In the genomic region with DNA sequence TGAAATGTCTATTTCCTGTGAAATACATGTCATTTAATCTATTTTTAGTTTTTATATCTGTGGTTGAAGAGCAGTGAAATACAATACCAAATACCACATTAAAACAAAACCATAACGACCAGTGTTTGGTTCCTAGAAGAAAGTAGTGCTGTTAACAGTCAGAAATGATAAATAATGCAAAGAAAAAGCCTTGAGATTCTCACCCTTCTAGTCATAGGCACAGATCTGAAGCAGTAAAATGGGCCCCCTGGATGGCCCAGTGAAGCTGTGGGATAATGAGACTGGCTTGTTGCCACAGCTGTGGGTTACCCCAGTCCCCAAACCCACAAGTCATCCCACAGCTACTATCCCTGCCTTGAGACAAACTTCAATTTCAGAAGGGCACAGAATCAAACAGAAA, we compare ENCODE assay signal across 12 cellular contexts.
DNase-seq lines count a peak whose midpoint lies in the region; ATAC-seq and TF ChIP-seq lines count a peak whose summit lies in the region.
"Had no signal": no experiment of that assay in that cellular context is flagged by ENCODE, and none has a peak within 500 bp of the region (broad histone marks: within the 10 kb centered on the region; RNA-seq: fewer than 3 reads in every experiment).

No MANE protein-coding gene starts in this region.

- H3K4me3 ChIP-seq in BLaER1 (peak overlapping the region; percentile 10; the same call in 1 of the 2 replicates), dorsolateral prefrontal cortex (no peak overlapping the region)
- peak overlapping the region; percentile 17 for H3K4me3 ChIP-seq in effector memory CD4-positive, alpha-beta T cell (ENCODE audit: insufficient read depth, low read depth, low read length, poor library complexity, severe bottlenecking)
- H3K4me3 ChIP-seq: uterus had no signal

- H3K4me2 ChIP-seq in BLaER1, result peak overlapping the region; percentile 74

- no peaks in the 10 kb centered on the region for H4K20me1 ChIP-seq in BLaER1

- no peaks in the 10 kb centered on the region for H3K9me3 ChIP-seq in BLaER1
- no peaks in the 10 kb centered on the region for H3K9me3 ChIP-seq in effector memory CD4-positive, alpha-beta T cell (ENCODE audit: control insufficient read depth, low read length)
- H3K9me3 ChIP-seq: uterus had no signal

- peak; percentile 36 for ATAC-seq in HG03280 (IDR thresholded peaks at IDR 0.05; ENCODE audit: unreplicated experiment)

- H3K4me1 ChIP-seq in BLaER1, result peaks cover 30% of the 10 kb centered on the region
- H3K4me1 ChIP-seq in effector memory CD4-positive, alpha-beta T cell (ENCODE audit: control insufficient read depth, insufficient read depth, low read length, poor library complexity, severe bottlenecking), result peaks cover 17% of the 10 kb centered on the region
- H3K4me1 ChIP-seq: uterus had no signal

- H3K27me3 ChIP-seq in BLaER1, result no peaks in the 10 kb centered on the region
- H3K27me3 ChIP-seq in effector memory CD4-positive, alpha-beta T cell (replicated peaks; ENCODE audit: control insufficient read depth, insufficient read depth, low read length, poor library complexity, severe bottlenecking), result no peaks in the 10 kb centered on the region
- no peaks in the 10 kb centered on the region for H3K27me3 ChIP-seq in dorsolateral prefrontal cortex
- H3K27me3 ChIP-seq: uterus had no signal

- H3K27ac ChIP-seq in BLaER1 (0 out of 2 replicates have a peak overlapping the region, but pooled peaks have one; percentile 20), dorsolateral prefrontal cortex (no peak overlapping the region)
- H3K27ac ChIP-seq in effector memory CD4-positive, alpha-beta T cell (ENCODE audit: insufficient read depth, low read length, poor library complexity, severe bottlenecking), result peak overlapping the region; percentile 1
- H3K27ac ChIP-seq: uterus, VCaP had no signal

- intact Hi-C loops in dorsolateral prefrontal cortex (cut with DNase I), result no loop called here

- no peak for TF ChIP-seq CTCF in dorsolateral prefrontal cortex (IDR thresholded peaks at IDR 0.05 in 54 of 56, conservative IDR thresholded peaks at IDR 0.05 in 2 of 56; ENCODE audit: low read depth in 1 of 56, partially characterized antibody in 56 of 56)

- H3K9ac ChIP-seq in BLaER1, result 0 out of 2 replicates have a peak overlapping the region, but pooled peaks have one; percentile 32

- peak; percentile 24 to 44 for DNase-seq in activated CD4-positive, alpha-beta T cell treated with anti-CD3 and anti-CD28 coated beads, Interleukin-2, amount 50 U/mL, for 48 hours
- no peak for DNase-seq in effector memory CD4-positive, alpha-beta T cell
- DNase-seq in cortex of kidney (lab: John Stamatoyannopoulos, UW) (no peak), dorsolateral prefrontal cortex (no peak), D341Med (ENCODE audit: low spot score) (no peak)
- DNase-seq in activated effector memory CD4-positive, alpha-beta T cell treated with Interleukin-2 at 50 U/mL for 16 hours, result no peak
- DNase-seq: GF-D8, Kasumi-1, uterus had no signal

- no peaks in the 10 kb centered on the region for H3K36me3 ChIP-seq in BLaER1
- no peaks in the 10 kb centered on the region for H3K36me3 ChIP-seq in effector memory CD4-positive, alpha-beta T cell (ENCODE audit: control insufficient read depth, insufficient read depth, low read length)
- H3K36me3 ChIP-seq: uterus had no signal

Comparison
In these comparisons a context has a peak if more than half of its experiments do, and no peak if none do; other contexts are left out.
1. H3K27ac ChIP-seq: peak in BLaER1 (single experiment) and effector memory CD4-positive, alpha-beta T cell (single experiment); none in dorsolateral prefrontal cortex (0 of 59).
2. H3K4me3 ChIP-seq: peak in BLaER1 (single experiment) and effector memory CD4-positive, alpha-beta T cell (single experiment); none in dorsolateral prefrontal cortex (0 of 59).
3. DNase-seq: peak in activated CD4-positive, alpha-beta T cell treated with anti-CD3 and anti-CD28 coated beads, Interleukin-2, amount 50 U/mL, for 48 hours (2 of 2); none in effector memory CD4-positive, alpha-beta T cell (0 of 3), cortex of kidney (single experiment), dorsolateral prefrontal cortex (0 of 10), activated effector memory CD4-positive, alpha-beta T cell treated with Interleukin-2 at 50 U/mL for 16 hours (single experiment) and D341Med (single experiment).